Comparison of ENCODE assay signal across 12 cellular contexts in the genomic region with DNA sequence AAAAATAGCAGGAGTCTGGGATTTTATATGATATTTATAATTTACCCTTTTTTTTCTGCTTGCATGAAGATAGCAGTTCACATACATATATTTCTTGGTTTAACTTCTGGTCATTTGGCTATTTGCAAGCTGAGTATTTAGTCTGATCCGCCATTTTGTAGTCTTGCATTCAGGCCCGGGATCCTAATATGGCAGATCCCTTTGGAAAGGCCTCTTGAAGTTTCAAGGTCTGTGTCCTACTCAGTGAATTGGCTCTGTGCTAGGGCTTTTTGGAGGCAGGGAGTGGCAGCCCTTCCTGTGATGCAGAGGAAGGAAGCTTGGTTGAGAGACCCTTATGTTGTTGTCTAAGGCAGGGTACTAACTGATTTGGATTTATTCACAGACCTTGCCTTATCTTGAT. TPM values are rescaled to one million over a fixed set of nuclear protein-coding genes. Genes with fewer than 3 reads are reported as not detected.
A peak's percentile ranks its signal among the peaks of the same experiment; 100 is the strongest.
DNase-seq lines count a peak whose midpoint lies in the region; ATAC-seq and TF ChIP-seq lines count a peak whose summit lies in the region.
"Had no signal": no experiment of that assay in that cellular context is flagged by ENCODE, and none has a peak within 500 bp of the region (broad histone marks: within the 10 kb centered on the region; RNA-seq: fewer than 3 reads in every experiment).

No MANE protein-coding gene starts in this region.

- DNase-seq in activated naive CD4-positive, alpha-beta T cell treated with Interleukin-2 at 50 U/mL for 16 hours, result no peak
- DNase-seq in iPS DF 6.9 (ENCODE audit: low read depth, low spot score) (no peak), smooth muscle cell (lab: John Stamatoyannopoulos, UW; ENCODE audit: unreplicated experiment) (no peak), NCI-H2227 treated with DMSO at 0.1 percent for 48 hours (lab: John Stamatoyannopoulos, UW) (no peak), NCI-H1048 (lab: John Stamatoyannopoulos, UW) (no peak), sciatic nerve (ENCODE audit: low spot score) (no peak)
- DNase-seq: NCI-H2081 treated with DMSO at 0.1 percent for 48 hours, Peyer's patch, posterior cingulate gyrus, T1000 had no signal

- H3K9ac ChIP-seq in smooth muscle cell (ENCODE audit: low read depth), result no peak overlapping the region

- H3K36me3 ChIP-seq in iPS DF 6.9 (ENCODE audit: control insufficient read depth, insufficient read depth, low read length), result peaks cover 2% of the 10 kb centered on the region; the same call in 1 of the 2 replicates
- peaks cover 4% of the 10 kb centered on the region for H3K36me3 ChIP-seq in smooth muscle cell (ENCODE audit: low read depth)

- H3K9me3 Mint-ChIP-seq in activated naive CD4-positive, alpha-beta T cell treated with anti-CD3 and anti-CD28 coated beads, Interleukin-2, amount 50 U/mL, for 24 hours, result no peaks in the 10 kb centered on the region

- WGBS in iPS DF 6.9 (ENCODE audit: insufficient coverage, insufficient read length), result no CpG with 5 or more reads among the region's 2 CpGs
- 57% methylated on average over 2 of the region's 2 CpGs for WGBS in smooth muscle cell (ENCODE audit: low lambda C conversion rate)

- H3K27me3 Mint-ChIP-seq in activated naive CD4-positive, alpha-beta T cell treated with anti-CD3 and anti-CD28 coated beads, Interleukin-2, amount 50 U/mL, for 24 hours, result no peaks in the 10 kb centered on the region

- H3K4me1 ChIP-seq in iPS DF 6.9 (ENCODE audit: control insufficient read depth, insufficient read depth, low read length) (no peaks in the 10 kb centered on the region), smooth muscle cell (ENCODE audit: low read depth) (peaks cover 8% of the 10 kb centered on the region)
- H3K4me1 ChIP-seq: Peyer's patch had no signal

- H3K4me3 Mint-ChIP-seq in activated naive CD4-positive, alpha-beta T cell treated with anti-CD3 and anti-CD28 coated beads, Interleukin-2, amount 50 U/mL, for 24 hours, result peak overlapping the region; percentile 30

- intact Hi-C loops in sciatic nerve (cut with DNase I), result no loop called here

- H2AFZ ChIP-seq in smooth muscle cell (ENCODE audit: low read depth), result no peak overlapping the region

- peaks cover 60% of the 10 kb centered on the region for H4K20me1 ChIP-seq in smooth muscle cell (ENCODE audit: low read depth)

- H3K4me2 ChIP-seq in smooth muscle cell, result peak overlapping the region; percentile 89

- H3K4me3 ChIP-seq in WI38 (ENCODE audit: low read depth, low read length), result peak overlapping the region; percentile 86; the same call in 1 of the 2 replicates
- peak overlapping the region; percentile 44; the same call in 1 of the 2 replicates for H3K4me3 ChIP-seq in iPS DF 6.9 (ENCODE audit: low read length)
- peak overlapping the region; percentile 87 for H3K4me3 ChIP-seq in smooth muscle cell
- H3K4me3 ChIP-seq: Peyer's patch had no signal

- H3K27ac ChIP-seq in iPS DF 6.9 (ENCODE audit: low read length) (no peak overlapping the region), smooth muscle cell (ENCODE audit: low read depth) (peak overlapping the region; percentile 35)
- H3K27ac ChIP-seq: Peyer's patch had no signal

- TF ChIP-seq CTCF in WI38 (IDR thresholded peaks at IDR 0.05; ENCODE audit: low read depth, low read length) (no peak), smooth muscle cell (IDR thresholded peaks at IDR 0.05; ENCODE audit: borderline replicate concordance, insufficient read depth, poor library complexity, severe bottlenecking) (no peak)

- no peaks in the 10 kb centered on the region for H3K27me3 ChIP-seq in iPS DF 6.9 (ENCODE audit: control insufficient read depth, insufficient read depth, low read length)
- H3K27me3 ChIP-seq in smooth muscle cell (ENCODE audit: low read depth), result no peaks in the 10 kb centered on the region
- H3K27me3 ChIP-seq: Peyer's patch had no signal

- peaks cover 60% of the 10 kb centered on the region for H3K79me2 ChIP-seq in smooth muscle cell (ENCODE audit: low read depth)

- H3K9me3 ChIP-seq in iPS DF 6.9 (ENCODE audit: control insufficient read depth, insufficient read depth, low read length) (no peaks in the 10 kb centered on the region), smooth muscle cell (replicated peaks; ENCODE audit: low read depth) (no peaks in the 10 kb centered on the region)
- H3K9me3 ChIP-seq: Peyer's patch had no signal

- peak overlapping the region; percentile 84 for H3K27ac Mint-ChIP-seq in activated naive CD4-positive, alpha-beta T cell treated with anti-CD3 and anti-CD28 coated beads, Interleukin-2, amount 50 U/mL, for 24 hours

- H3K36me3 Mint-ChIP-seq in activated naive CD4-positive, alpha-beta T cell treated with anti-CD3 and anti-CD28 coated beads, Interleukin-2, amount 50 U/mL, for 24 hours, result peaks cover 14% of the 10 kb centered on the region

- ATAC-seq in sciatic nerve, result no peak

- no peaks in the 10 kb centered on the region for H3F3A ChIP-seq in smooth muscle cell (ENCODE audit: low read depth)

- H3K4me1 Mint-ChIP-seq in activated naive CD4-positive, alpha-beta T cell treated with anti-CD3 and anti-CD28 coated beads, Interleukin-2, amount 50 U/mL, for 24 hours, result peaks cover 12% of the 10 kb centered on the region

RNA-seq across cellular contexts. Expression of gene SNRPN, which starts 2.9 kb away (rescaled TPM):
- 206 and 208 TPM in 2 replicates for total RNA-seq in smooth muscle cell
- polyA plus RNA-seq in smooth muscle cell, result 293 and 309 TPM in 2 replicates
- total RNA-seq in sciatic nerve, result 80.7 TPM

RNA-seq across cellular contexts. Expression of gene SNURF, which starts 2.9 kb away (rescaled TPM):
- total RNA-seq in smooth muscle cell, result 8.6 and 17.3 TPM in 2 replicates
- 5.2 and 8.1 TPM in 2 replicates for polyA plus RNA-seq in smooth muscle cell
- 30.3 TPM for total RNA-seq in sciatic nerve
